In genomic region chr5:80686757-80687156, GRCh38 we compare ENCODE assay signal across 9 cellular contexts.
DNase-seq lines count a peak whose midpoint lies in the region; ATAC-seq and FAIRE-seq lines count a peak whose summit lies in the region.
"Had no signal": no experiment of that assay in that cellular context is flagged by ENCODE, and none has a peak within 500 bp of the region (broad histone marks: within the 10 kb centered on the region; RNA-seq: fewer than 3 reads in every experiment).

No MANE protein-coding gene starts in this region.

- peak; percentile 25 for DNase-seq in AG08395 (ENCODE audit: low spot score)
- DNase-seq in GM18507 (ENCODE audit: extremely low spot score, insufficient read length, low read depth): no peak
- DNase-seq in iris pigment epithelial cell (ENCODE audit: low read depth): peak; percentile 25
- DNase-seq in NCI-H2029 treated with DMSO at 0.1 percent for 48 hours (lab: John Stamatoyannopoulos, UW): no peak
- no peak for DNase-seq in activated naive CD4-positive, alpha-beta T cell treated with anti-CD3 and anti-CD28 coated beads, Interleukin-2, amount 50 U/mL, for 16 hours
- no peak for DNase-seq in activated naive CD4-positive, alpha-beta T cell treated with anti-CD3 and anti-CD28 coated beads, Interleukin-2, amount 10 ng/mL, durations not matched to agents 7 days and 5 days

- H3K36me3 Mint-ChIP-seq in activated naive CD4-positive, alpha-beta T cell treated with anti-CD3 and anti-CD28 coated beads, Interleukin-2, amount 10 ng/mL, durations not matched to agents 7 days and 5 days: peaks cover 40% of the 10 kb centered on the region

- H3K4me1 Mint-ChIP-seq in activated naive CD4-positive, alpha-beta T cell treated with anti-CD3 and anti-CD28 coated beads, Interleukin-2, amount 10 ng/mL, durations not matched to agents 7 days and 5 days: peaks cover 23% of the 10 kb centered on the region

- ATAC-seq in HG03439 (IDR thresholded peaks at IDR 0.05; ENCODE audit: unreplicated experiment): no peak

- CTCF ChIA-PET in activated naive CD4-positive, alpha-beta T cell treated with anti-CD3 and anti-CD28 coated beads, Interleukin-2, amount 10 ng/mL, durations not matched to agents 7 days and 5 days (lab: Charles Lee): interaction anchor here (0.6 to 3.9 kb wide), 6 partner anchors 421 to 717 kb away, joined by 3 to 30 read pairs (median 9); no protein-coding TSS in a partner anchor

- H3K9me3 Mint-ChIP-seq in activated naive CD4-positive, alpha-beta T cell treated with anti-CD3 and anti-CD28 coated beads, Interleukin-2, amount 10 ng/mL, durations not matched to agents 7 days and 5 days: no peaks in the 10 kb centered on the region
- H3K9me3 Mint-ChIP-seq: activated T-helper 1 cell treated with anti-CD3 and anti-CD28 coated beads, Interleukin-12 subunit alpha, Interleukin-12 subunit beta, Interleukin-2, Interleukin-4 antibody, amounts not matched to agents 30 ng/mL and 10 ng/mL and 1 ng/mL, durations not matched to agents 14 hours and 24 hours and 36 hours had no signal

- no peak overlapping the region for H3K4me3 Mint-ChIP-seq in activated naive CD4-positive, alpha-beta T cell treated with anti-CD3 and anti-CD28 coated beads, Interleukin-2, amount 10 ng/mL, durations not matched to agents 7 days and 5 days
- H3K4me3 Mint-ChIP-seq: activated T-helper 1 cell treated with anti-CD3 and anti-CD28 coated beads, Interleukin-12 subunit alpha, Interleukin-12 subunit beta, Interleukin-2, Interleukin-4 antibody, amounts not matched to agents 30 ng/mL and 10 ng/mL and 1 ng/mL, durations not matched to agents 14 hours and 24 hours and 36 hours had no signal

- FAIRE-seq in GM18507 (lab: Jason Lieb, UNC) (peak; percentile 62), TTC549 (lab: Jason Lieb, UNC) (peak; percentile 95)

- H3K27me3 Mint-ChIP-seq in activated naive CD4-positive, alpha-beta T cell treated with anti-CD3 and anti-CD28 coated beads, Interleukin-2, amount 10 ng/mL, durations not matched to agents 7 days and 5 days: no peaks in the 10 kb centered on the region

- no peak overlapping the region for H3K27ac Mint-ChIP-seq in activated naive CD4-positive, alpha-beta T cell treated with anti-CD3 and anti-CD28 coated beads, Interleukin-2, amount 10 ng/mL, durations not matched to agents 7 days and 5 days
- H3K27ac Mint-ChIP-seq: activated T-helper 1 cell treated with anti-CD3 and anti-CD28 coated beads, Interleukin-12 subunit alpha, Interleukin-12 subunit beta, Interleukin-2, Interleukin-4 antibody, amounts not matched to agents 30 ng/mL and 10 ng/mL and 1 ng/mL, durations not matched to agents 14 hours and 24 hours and 36 hours had no signal

Comparison
In these comparisons a context has a peak if more than half of its experiments do, and no peak if none do; other contexts are left out.
1. DNase-seq: peak in AG08395 (single experiment) and iris pigment epithelial cell (single experiment); none in GM18507 (single experiment), NCI-H2029 treated with DMSO at 0.1 percent for 48 hours (single experiment), activated naive CD4-positive, alpha-beta T cell treated with anti-CD3 and anti-CD28 coated beads, Interleukin-2, amount 50 U/mL, for 16 hours (single experiment) and activated naive CD4-positive, alpha-beta T cell treated with anti-CD3 and anti-CD28 coated beads, Interleukin-2, amount 10 ng/mL, durations not matched to agents 7 days and 5 days (single experiment).